In the genomic region with DNA sequence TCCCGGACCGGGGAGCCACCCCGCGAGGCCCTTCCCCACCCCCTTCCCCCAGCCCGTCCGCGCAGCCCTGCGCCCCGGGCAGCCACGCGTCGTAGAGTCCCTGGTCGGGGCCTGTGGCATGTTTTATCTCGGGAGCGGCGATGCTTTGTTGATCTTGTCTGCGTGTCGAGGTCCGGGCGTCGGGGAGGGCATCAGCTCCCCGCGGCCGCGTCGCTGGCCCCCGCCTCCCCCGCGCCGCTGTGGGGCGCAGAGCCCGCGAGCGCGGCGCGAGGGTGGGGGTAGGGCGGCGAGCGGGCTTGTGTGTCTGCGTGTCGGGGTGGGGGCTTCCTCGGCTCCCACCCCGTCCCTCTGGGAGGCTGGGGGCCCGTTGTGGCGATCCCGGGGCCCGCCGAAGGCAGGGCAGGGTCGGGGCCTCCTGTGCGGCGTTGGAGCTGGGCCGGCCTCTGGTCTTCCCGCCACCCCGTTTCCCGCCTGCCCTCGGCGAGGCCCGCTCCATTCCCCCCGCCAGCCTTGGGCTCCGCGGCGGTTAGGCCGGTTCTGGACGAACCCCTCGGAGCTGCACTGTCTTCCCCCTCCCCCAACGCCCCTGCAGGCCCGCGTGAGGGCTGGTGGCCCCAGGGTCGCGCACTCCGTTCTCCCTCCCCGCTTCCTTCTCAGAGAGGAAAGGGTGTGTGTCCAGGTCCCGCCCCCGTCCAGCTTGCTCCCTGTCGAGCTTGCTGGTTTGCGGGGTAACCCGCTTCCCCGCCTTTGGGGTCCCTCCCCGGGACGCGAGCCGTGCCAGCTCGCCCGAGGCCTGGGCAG, we compare ENCODE assay signal across 8 cellular contexts. TPM values are rescaled to one million over a fixed set of nuclear protein-coding genes. Genes with fewer than 3 reads are reported as not detected.
A peak's percentile ranks its signal among the peaks of the same experiment; 100 is the strongest.
DNase-seq lines count a peak whose midpoint lies in the region; ATAC-seq and TF ChIP-seq lines count a peak whose summit lies in the region.

No MANE protein-coding gene starts in this region.

- peak overlapping the region; percentile 89 for H3K4me2 ChIP-seq in osteoblast (ENCODE audit: insufficient read depth, low read length)

- H3K79me2 ChIP-seq in osteoblast (ENCODE audit: insufficient read depth, low read length), result peaks cover 56% of the 10 kb centered on the region

- no peaks in the 10 kb centered on the region for H3K36me3 ChIP-seq in Peyer's patch
- no peaks in the 10 kb centered on the region for H3K36me3 ChIP-seq in gastroesophageal sphincter
- H3K36me3 ChIP-seq in osteoblast (ENCODE audit: insufficient read depth, low read length), result no peaks in the 10 kb centered on the region
- H3K36me3 ChIP-seq in upper lobe of left lung, result no peaks in the 10 kb centered on the region

- TF ChIP-seq POLR2A in Peyer's patch (IDR thresholded peaks at IDR 0.05) (no peak), gastroesophageal sphincter (IDR thresholded peaks at IDR 0.05) (no peak), upper lobe of left lung (IDR thresholded peaks at IDR 0.05) (no peak)

- H3K27me3 ChIP-seq in Peyer's patch (no peaks in the 10 kb centered on the region), gastroesophageal sphincter (no peaks in the 10 kb centered on the region), osteoblast (ENCODE audit: insufficient read depth, low read length) (no peaks in the 10 kb centered on the region), upper lobe of left lung (no peaks in the 10 kb centered on the region)

- TF ChIP-seq CTCF in Peyer's patch (IDR thresholded peaks at IDR 0.05), result no peak
- no peak for TF ChIP-seq CTCF in gastroesophageal sphincter (IDR thresholded peaks at IDR 0.05)
- no peak for TF ChIP-seq CTCF in osteoblast (IDR thresholded peaks at IDR 0.05; ENCODE audit: extremely low read depth, low read depth, low read length)
- no peak for TF ChIP-seq CTCF in upper lobe of left lung (IDR thresholded peaks at IDR 0.05)

- H4K20me1 ChIP-seq in osteoblast (ENCODE audit: insufficient read depth, low read length), result peaks cover 16% of the 10 kb centered on the region

- peak; percentile 9 for ATAC-seq in GM18861 (IDR thresholded peaks at IDR 0.05; ENCODE audit: unreplicated experiment)
- peak; percentile 27 for ATAC-seq in HG03095 (IDR thresholded peaks at IDR 0.05; ENCODE audit: unreplicated experiment)
- ATAC-seq in gastroesophageal sphincter, result peak; percentile 19
- peak; percentile 46 to 67 for ATAC-seq in upper lobe of left lung (ENCODE audit: low FRiP score in 2 of 2)

- H3K27ac ChIP-seq in Peyer's patch (peak overlapping the region; percentile 84 to 95 (median 89)), gastroesophageal sphincter (peak overlapping the region; percentile 74 to 97 (median 94)), osteoblast (ENCODE audit: low read depth, low read length) (peak overlapping the region; percentile 78), upper lobe of left lung (peak overlapping the region; percentile 93 to 97 (median 94))

- peak overlapping the region; percentile 90 for H2AFZ ChIP-seq in osteoblast (ENCODE audit: low read length)

- H3K4me3 ChIP-seq in Peyer's patch, result peak overlapping the region; percentile 77 to 100 (median 79)
- H3K4me3 ChIP-seq in gastroesophageal sphincter, result peak overlapping the region; percentile 68 to 99
- H3K4me3 ChIP-seq in osteoblast (ENCODE audit: insufficient read depth, low read length), result peak overlapping the region; percentile 94
- H3K4me3 ChIP-seq in upper lobe of left lung, result peak overlapping the region; percentile 80 to 98 (median 94)

- no peak for TF ChIP-seq EP300 in gastroesophageal sphincter (IDR thresholded peaks at IDR 0.05)
- no peak for TF ChIP-seq EP300 in upper lobe of left lung (IDR thresholded peaks at IDR 0.05)

- H3K9me3 ChIP-seq in Peyer's patch, result no peaks in the 10 kb centered on the region
- H3K9me3 ChIP-seq in gastroesophageal sphincter, result no peaks in the 10 kb centered on the region
- no peaks in the 10 kb centered on the region for H3K9me3 ChIP-seq in osteoblast (ENCODE audit: low read depth, low read length)
- H3K9me3 ChIP-seq in upper lobe of left lung, result no peaks in the 10 kb centered on the region

- DNase-seq in AG08396 (ENCODE audit: low spot score), result peak; percentile 55
- peak; percentile 54 to 75 (median 74) for DNase-seq in Peyer's patch
- peak in 3 of 4 experiments; percentile 20 to 35 (median 20) for DNase-seq in activated naive CD4-positive, alpha-beta T cell (lab: John Stamatoyannopoulos, UW)
- peak; percentile 85 for DNase-seq in osteoblast (ENCODE audit: insufficient read length, low spot score, missing footprints)
- DNase-seq in upper lobe of left lung, result peak; percentile 77 to 90

- peaks cover 0 to 16% (median 3%) of the 10 kb centered on the region in 4 donors for H3K4me1 ChIP-seq in Peyer's patch
- H3K4me1 ChIP-seq in gastroesophageal sphincter, result peaks cover 0 to 52% (median 12%) of the 10 kb centered on the region in 3 donors
- peaks cover 10% of the 10 kb centered on the region for H3K4me1 ChIP-seq in osteoblast (ENCODE audit: insufficient read depth, low read length)
- H3K4me1 ChIP-seq in upper lobe of left lung, result peaks cover 21 to 24% (median 22%) of the 10 kb centered on the region in 4 donors

- 0% methylated on average over 2 to 7 of the region's 85 CpGs for WGBS in gastroesophageal sphincter (ENCODE audit: low coverage in 1 of 2), 2 donors
- WGBS in upper lobe of left lung, 2 donors, result 0% methylated on average over 10 to 28 of the region's 85 CpGs

RNA-seq across cellular contexts. Expression of a gene that starts 0.7 kb away (rescaled TPM):
- total RNA-seq in Peyer's patch, result 10 to 100 TPM; 12.9 to 72.6 (median 22.2) TPM
- total RNA-seq in gastroesophageal sphincter, result 10 to 100 TPM; 26.8 to 48.8 (median 29.9) TPM
- 41.3 and 43.9 TPM in 2 replicates for total RNA-seq in osteoblast
- total RNA-seq in upper lobe of left lung, result 10 to 100 TPM in 5 of 6 donors, 1 to 10 TPM in 1; 9.4 to 38.0 (median 28.5) TPM

RNA-seq across cellular contexts. Expression of a gene that starts 16.9 kb away (rescaled TPM):
- 10 to 100 TPM; 12.4 to 44.7 (median 30.3) TPM for total RNA-seq in Peyer's patch
- 10 to 100 TPM; 18.4 to 27.6 (median 24.4) TPM for total RNA-seq in gastroesophageal sphincter
- 35.7 and 36.9 TPM in 2 replicates for total RNA-seq in osteoblast
- total RNA-seq in upper lobe of left lung, result 10 to 100 TPM; 12.6 to 43.3 (median 31.1) TPM

Comparison
In these comparisons a context has a peak if more than half of its experiments do, and no peak if none do; other contexts are left out.
1. Peak in every context shown above with its lines: DNase-seq, ATAC-seq, H3K4me3 ChIP-seq and H3K27ac ChIP-seq.
2. DNase-seq: peak in every context shown above with its lines; median percentile 85 in osteoblast; 84 in upper lobe of left lung; 74 in Peyer's patch; 55 in AG08396; 20 in activated naive CD4-positive, alpha-beta T cell.